Comparison of ENCODE assay signal across 21 cellular contexts in genomic region chr6:38943964-38944363, GRCh38.
DNase-seq lines count a peak whose midpoint lies in the region; ATAC-seq, FAIRE-seq and TF ChIP-seq lines count a peak whose summit lies in the region.
"Had no signal": no experiment of that assay in that cellular context is flagged by ENCODE, and none has a peak within 500 bp of the region (broad histone marks: within the 10 kb centered on the region; RNA-seq: fewer than 3 reads in every experiment).

No MANE protein-coding gene starts in this region.

- TF ChIP-seq CTCF in C4-2B (conservative IDR thresholded peaks at IDR 0.05) (peak; percentile 24), endodermal cell (conservative IDR thresholded peaks at IDR 0.05) (peak; percentile 72)

- H3K36me3 ChIP-seq in endodermal cell (ENCODE audit: control insufficient read depth, insufficient read depth, low read length), result no peaks in the 10 kb centered on the region
- H3K36me3 ChIP-seq: ascending aorta, vagina had no signal

- H3K27me3 ChIP-seq in endodermal cell (ENCODE audit: control insufficient read depth, insufficient read depth, low read length, poor library complexity, severe bottlenecking), result no peaks in the 10 kb centered on the region
- H3K27me3 ChIP-seq: ascending aorta, vagina had no signal

- no peak overlapping the region for H3K27ac ChIP-seq in C4-2B
- no peak overlapping the region for H3K27ac ChIP-seq in endodermal cell (ENCODE audit: low read depth, low read length)
- H3K27ac ChIP-seq: ascending aorta, vagina had no signal

- peak; percentile 60 for FAIRE-seq in GM19239 (lab: Jason Lieb, UNC)
- FAIRE-seq: D721Med, RCC 7860 had no signal

- H3K4me3 ChIP-seq in endodermal cell (ENCODE audit: low read length), result no peak overlapping the region
- H3K4me3 ChIP-seq: ascending aorta, vagina had no signal

- 70 to 73% methylated on average over 3 to 4 of the region's 4 CpGs for WGBS in endodermal cell (ENCODE audit: insufficient coverage in 1 of 2, insufficient read length in 1 of 2), 2 experiments

- no peaks in the 10 kb centered on the region for H3K36me3 Mint-ChIP-seq in endodermal cell (ENCODE audit: low read depth)
- H3K36me3 Mint-ChIP-seq: memory B cell had no signal

- H3K4me1 ChIP-seq in endodermal cell (ENCODE audit: control insufficient read depth, insufficient read depth, low read length), result no peaks in the 10 kb centered on the region
- H3K4me1 ChIP-seq: ascending aorta, vagina had no signal

- H3K9me3 ChIP-seq in endodermal cell (ENCODE audit: control insufficient read depth, low read length), result no peaks in the 10 kb centered on the region
- H3K9me3 ChIP-seq: ascending aorta, vagina had no signal

- no peaks in the 10 kb centered on the region for H3K9me3 Mint-ChIP-seq in endodermal cell
- H3K9me3 Mint-ChIP-seq: memory B cell had no signal

- H3K4me3 Mint-ChIP-seq in endodermal cell, result no peak overlapping the region
- H3K4me3 Mint-ChIP-seq: memory B cell had no signal

- H3K4me1 Mint-ChIP-seq in endodermal cell, result peaks cover 10% of the 10 kb centered on the region
- H3K4me1 Mint-ChIP-seq: memory B cell had no signal

- H3K27ac Mint-ChIP-seq in endodermal cell, result no peak overlapping the region
- H3K27ac Mint-ChIP-seq: memory B cell had no signal

- H3K9ac ChIP-seq in endodermal cell (ENCODE audit: extremely low read depth, low read length, poor library complexity, severe bottlenecking), result no peak overlapping the region

- ATAC-seq in GM18867 (IDR thresholded peaks at IDR 0.05; ENCODE audit: unreplicated experiment), result no peak
- ATAC-seq: stimulated activated naive CD8-positive, alpha-beta T cell treated with anti-CD3 and anti-CD28 coated beads, Interleukin-15, Interleukin-2, amounts not matched to agents 100 U/mL and 50 U/mL, for 24 hours had no signal

- H3K27me3 Mint-ChIP-seq in endodermal cell (ENCODE audit: insufficient read depth), result peaks cover 4% of the 10 kb centered on the region

- DNase-seq in GM19239 (ENCODE audit: insufficient read length, low spot score) (no peak), NCI-H774 (lab: John Stamatoyannopoulos, UW) (peak; percentile 1), endodermal cell (peak; percentile 74), NCI-H1417 treated with DMSO at 0.1 percent for 48 hours (lab: John Stamatoyannopoulos, UW) (no peak), cerebellum (ENCODE audit: low spot score) (no peak), SKM-1 (lab: John Stamatoyannopoulos, UW; ENCODE audit: unreplicated experiment) (no peak)
- DNase-seq: activated gamma-delta T cell treated with Interleukin-2 at 50 U/mL for 16 hours; AML-193; cortex of kidney; erythroblast; NCI-H1048; NCI-H226; stimulated activated naive CD8-positive, alpha-beta T cell treated with anti-CD3 and anti-CD28 coated beads, Interleukin-15, Interleukin-2, amounts not matched to agents 100 U/mL and 50 U/mL, for 24 hours; T-helper 1 cell had no signal

Comparison
In these comparisons a context has a peak if more than half of its experiments do, and no peak if none do; other contexts are left out.
1. DNase-seq: peak in NCI-H774 (single experiment) and endodermal cell (single experiment); none in GM19239 (single experiment), NCI-H1417 treated with DMSO at 0.1 percent for 48 hours (single experiment), cerebellum (single experiment) and SKM-1 (single experiment).